ENCODE assay signal across 12 cellular contexts in the genomic region with DNA sequence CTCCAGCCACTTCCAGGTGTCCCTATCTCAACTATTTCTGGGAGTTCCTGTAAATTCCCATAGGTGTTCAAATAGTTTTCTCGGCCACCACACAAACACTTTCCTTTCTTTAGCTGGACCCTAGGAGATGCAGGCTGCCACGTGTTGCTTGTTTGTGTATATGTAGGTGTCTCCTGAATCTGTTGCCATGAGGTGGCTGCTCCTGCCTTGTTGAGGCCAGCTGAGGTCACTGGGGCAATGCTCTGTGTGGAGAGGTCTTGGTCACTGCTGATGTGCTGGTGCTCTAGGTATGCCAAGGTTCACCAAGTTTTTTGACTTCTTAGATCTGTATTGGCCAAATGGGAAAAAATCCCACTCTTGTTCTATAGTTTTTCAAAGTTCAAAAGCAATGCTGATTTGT.
DNase-seq lines count a peak whose midpoint lies in the region; ATAC-seq, FAIRE-seq and TF ChIP-seq lines count a peak whose summit lies in the region.
"Had no signal": no experiment of that assay in that cellular context is flagged by ENCODE, and none has a peak within 500 bp of the region (broad histone marks: within the 10 kb centered on the region; RNA-seq: fewer than 3 reads in every experiment).

No MANE protein-coding gene starts in this region.

- H3K56ac ChIP-seq in H1 (replicated peaks; ENCODE audit: insufficient read length, low read depth, low read length), result no peak overlapping the region

- POLR2A ChIA-PET in Panc1 (lab: Charles Lee) (interaction anchor here (0.6 kb wide), 1 partner anchor 143 kb away, joined by 16 read pairs; no protein-coding TSS in a partner anchor), H1 (lab: Charles Lee; ENCODE audit: partially characterized antibody) (no interaction called here)

- peaks cover 2% of the 10 kb centered on the region for H3K27me3 Mint-ChIP-seq in osteocyte (ENCODE audit: unreplicated experiment)
- peaks cover 7% of the 10 kb centered on the region for H3K27me3 Mint-ChIP-seq in activated T-helper 2 cell treated with anti-CD3 and anti-CD28 coated beads, Interferon-gamma antibody, Interleukin-2, Interleukin-4, amounts not matched to agents 10 μg/mL and 5 μg/mL and 100 μg/mL, durations not matched to agents 14 hours and 24 hours and 36 hours (ENCODE audit: low read depth)

- H3K79me1 ChIP-seq in H1 (ENCODE audit: low read depth, low read length), result no peaks in the 10 kb centered on the region

- H3K23ac ChIP-seq in H1 (ENCODE audit: insufficient read length), result no peak overlapping the region

- no peaks in the 10 kb centered on the region for H3K9me3 Mint-ChIP-seq in osteocyte (ENCODE audit: unreplicated experiment)
- no peaks in the 10 kb centered on the region for H3K9me3 Mint-ChIP-seq in activated T-helper 2 cell treated with anti-CD3 and anti-CD28 coated beads, Interferon-gamma antibody, Interleukin-2, Interleukin-4, amounts not matched to agents 10 μg/mL and 5 μg/mL and 100 μg/mL, durations not matched to agents 14 hours and 24 hours and 36 hours
- H3K9me3 Mint-ChIP-seq: activated CD4-positive, alpha-beta T cell treated with anti-CD3 and anti-CD28 coated beads, Interleukin-2, amount 10 ng/mL, durations not matched to agents 24 days and 14 days had no signal

- peak overlapping the region; percentile 63 for H3K27ac Mint-ChIP-seq in osteocyte (ENCODE audit: unreplicated experiment)
- no peak overlapping the region for H3K27ac Mint-ChIP-seq in activated T-helper 2 cell treated with anti-CD3 and anti-CD28 coated beads, Interferon-gamma antibody, Interleukin-2, Interleukin-4, amounts not matched to agents 10 μg/mL and 5 μg/mL and 100 μg/mL, durations not matched to agents 14 hours and 24 hours and 36 hours
- H3K27ac Mint-ChIP-seq: activated CD4-positive, alpha-beta T cell treated with anti-CD3 and anti-CD28 coated beads, Interleukin-2, amount 10 ng/mL, durations not matched to agents 24 days and 14 days had no signal

- ATAC-seq in Panc1 (peak; percentile 53; the same call in 1 of the 2 replicates), HG03571 (IDR thresholded peaks at IDR 0.05; ENCODE audit: unreplicated experiment) (no peak), HG02981 (IDR thresholded peaks at IDR 0.05; ENCODE audit: unreplicated experiment) (no peak)
- ATAC-seq: gastroesophageal sphincter had no signal

- no peak overlapping the region for H2BK12ac ChIP-seq in H1 (ENCODE audit: low read depth, low read length)

- in situ Hi-C loops in Panc1 (cut with HindIII; ENCODE audit: low pct_unique_long_range_greater_than_20kb, low sequenced_read_pairs), result no loop called here

- no peak overlapping the region for H3K18ac ChIP-seq in H1 (ENCODE audit: extremely low read depth, low read length)

- no peaks in the 10 kb centered on the region for H3K79me2 ChIP-seq in H1 (ENCODE audit: control insufficient read depth in 1 of 2, insufficient read depth in 2 of 2, low read length in 2 of 2)

- H4K5ac ChIP-seq in H1 (ENCODE audit: insufficient read length, low read depth, low read length), result no peak overlapping the region

- H3K4me1 ChIP-seq in Panc1 (ENCODE audit: control insufficient read depth, insufficient read depth, low read length), result no peaks in the 10 kb centered on the region
- no peaks in the 10 kb centered on the region for H3K4me1 ChIP-seq in H1 (replicated peaks in 1 of 4; ENCODE audit: control insufficient read depth in 3 of 4, insufficient read depth in 4 of 4, low read length in 3 of 4)
- H3K4me1 ChIP-seq: prostate gland had no signal

- H3K27ac ChIP-seq in Panc1 (ENCODE audit: low read length) (no peak overlapping the region), H1 (ENCODE audit: low read depth, low read length) (peak overlapping the region; percentile 33; the same call in 1 of the 2 replicates)
- H3K27ac ChIP-seq: gastroesophageal sphincter, prostate gland had no signal

- H3K4me1 Mint-ChIP-seq in osteocyte (ENCODE audit: unreplicated experiment), result peaks cover 16% of the 10 kb centered on the region
- peaks cover 9% of the 10 kb centered on the region for H3K4me1 Mint-ChIP-seq in activated T-helper 2 cell treated with anti-CD3 and anti-CD28 coated beads, Interferon-gamma antibody, Interleukin-2, Interleukin-4, amounts not matched to agents 10 μg/mL and 5 μg/mL and 100 μg/mL, durations not matched to agents 14 hours and 24 hours and 36 hours (ENCODE audit: low read depth)

- H3K4me2 ChIP-seq in H1 (ENCODE audit: insufficient read depth in 1 of 2, low read depth in 2 of 2, low read length in 2 of 2), result no peak overlapping the region

- no TSS peak for BruUV-seq in Panc1 (replicated peaks; lab: Mats Ljungman, UMichigan)

- H4K8ac ChIP-seq in H1 (ENCODE audit: extremely low read depth, insufficient read depth, low read length), result no peak overlapping the region

- no peaks in the 10 kb centered on the region for H3K36me3 Mint-ChIP-seq in osteocyte (ENCODE audit: unreplicated experiment)
- H3K36me3 Mint-ChIP-seq in activated T-helper 2 cell treated with anti-CD3 and anti-CD28 coated beads, Interferon-gamma antibody, Interleukin-2, Interleukin-4, amounts not matched to agents 10 μg/mL and 5 μg/mL and 100 μg/mL, durations not matched to agents 14 hours and 24 hours and 36 hours (ENCODE audit: low read depth), result no peaks in the 10 kb centered on the region

- H2BK20ac ChIP-seq in H1 (ENCODE audit: low read length), result no peak overlapping the region

- H3K36me3 ChIP-seq in Panc1 (ENCODE audit: control insufficient read depth, insufficient read depth, low read length) (no peaks in the 10 kb centered on the region), H1 (ENCODE audit: control insufficient read depth in 2 of 4, insufficient read depth in 4 of 4, low read length in 3 of 4) (no peaks in the 10 kb centered on the region)
- H3K36me3 ChIP-seq: gastroesophageal sphincter, prostate gland had no signal

- H3K27me3 ChIP-seq in Panc1 (ENCODE audit: control insufficient read depth, insufficient read depth, low read length), result no peaks in the 10 kb centered on the region; the same call in 1 of the 2 replicates
- no peaks in the 10 kb centered on the region for H3K27me3 ChIP-seq in H1 (replicated peaks in 1 of 4; ENCODE audit: control insufficient read depth in 3 of 4, extremely low read depth in 1 of 4, insufficient read depth in 3 of 4, low read length in 3 of 4)

- peak overlapping the region; percentile 36 for H3K4me3 Mint-ChIP-seq in osteocyte (ENCODE audit: unreplicated experiment)
- no peak overlapping the region for H3K4me3 Mint-ChIP-seq in activated T-helper 2 cell treated with anti-CD3 and anti-CD28 coated beads, Interferon-gamma antibody, Interleukin-2, Interleukin-4, amounts not matched to agents 10 μg/mL and 5 μg/mL and 100 μg/mL, durations not matched to agents 14 hours and 24 hours and 36 hours (ENCODE audit: low read depth)
- H3K4me3 Mint-ChIP-seq: activated CD4-positive, alpha-beta T cell treated with anti-CD3 and anti-CD28 coated beads, Interleukin-2, amount 10 ng/mL, durations not matched to agents 24 days and 14 days had no signal

- no peak overlapping the region for H4K91ac ChIP-seq in H1 (replicated peaks; ENCODE audit: insufficient read length, low read length)

- intact Hi-C loops in Panc1 (cut with micrococcal nuclease; ENCODE audit: unreplicated experiment), result no loop called here
- intact Hi-C loops in activated T-helper 2 cell treated with anti-CD3 and anti-CD28 coated beads, Interferon-gamma antibody, Interleukin-2, Interleukin-4, amounts not matched to agents 10 μg/mL and 5 μg/mL and 100 μg/mL, durations not matched to agents 14 hours and 24 hours and 36 hours (cut with micrococcal nuclease), result loop anchor here (2.0 to 5.0 kb wide), 2 partner anchors 34 to 292 kb away; no protein-coding TSS in a partner anchor

- no peak overlapping the region for H2AK5ac ChIP-seq in H1 (ENCODE audit: low read depth, low read length)

- no peak for TF ChIP-seq CTCF in Panc1 (IDR thresholded peaks at IDR 0.05)
- no peak for TF ChIP-seq CTCF in H1 (IDR thresholded peaks at IDR 0.05; ENCODE audit: control extremely low read depth in 1 of 3, insufficient read depth in 1 of 3, low read depth in 1 of 3, low read length in 3 of 3)
- TF ChIP-seq CTCF in osteocyte (IDR thresholded peaks at IDR 0.05), result no peak

- no peak overlapping the region for H3K14ac ChIP-seq in H1 (ENCODE audit: insufficient read length)

- H3K4me3 ChIP-seq in Panc1 (ENCODE audit: low read depth in 2 of 2, low read length in 2 of 2), result no peak overlapping the region
- no peak overlapping the region for H3K4me3 ChIP-seq in H1 (ENCODE audit: extremely low read depth in 1 of 4, insufficient read depth in 2 of 4, low read depth in 3 of 4, low read length in 4 of 4)
- H3K4me3 ChIP-seq: gastroesophageal sphincter, prostate gland had no signal

- WGBS in H1 (ENCODE audit: extremely low coverage in 1 of 2, insufficient coverage in 1 of 2, insufficient read length in 1 of 2, insufficient replicate concordance in 2 of 2, low coverage in 1 of 2, low lambda C conversion rate in 2 of 2, missing lambda C conversion rate in 1 of 2), 2 experiments, result 76% methylated on average over 2 of the region's 2 CpGs; no CpG with 5 or more reads in 1 of the 2 experiments

- no peak overlapping the region for H3K4ac ChIP-seq in H1 (replicated peaks; ENCODE audit: insufficient read length, low read depth, low read length)

- DNase-seq in ELR (ENCODE audit: low read depth) (peak; percentile 37), Panc1 (ENCODE audit: low read depth, low spot score) (no peak), H1 (ENCODE audit: low read depth in 1 of 2, low spot score in 2 of 2) (no peak), osteocyte (ENCODE audit: extremely low spot score, unreplicated experiment) (no peak), NCI-H1694 treated with DMSO at 0.1 percent for 48 hours (lab: John Stamatoyannopoulos, UW) (no peak)
- DNase-seq in activated T-helper 2 cell treated with anti-CD3 and anti-CD28 coated beads, Interferon-gamma antibody, Interleukin-2, Interleukin-4, amounts not matched to agents 10 μg/mL and 5 μg/mL and 100 μg/mL, durations not matched to agents 14 hours and 24 hours and 36 hours (ENCODE audit: low spot score), result no peak
- DNase-seq: activated CD4-positive, alpha-beta T cell treated with anti-CD3 and anti-CD28 coated beads, Interleukin-2, amount 10 ng/mL, durations not matched to agents 24 days and 14 days; stimulated activated CD4-positive, alpha-beta T cell treated with anti-CD3 and anti-CD28 coated beads, Interleukin-2, amount 100 ng/mL, for 24 hours had no signal

- FAIRE-seq in H1 (lab: Jason Lieb, UNC), result no peak

- no peaks in the 10 kb centered on the region for H4K20me1 ChIP-seq in H1 (replicated peaks in 1 of 2; ENCODE audit: control insufficient read depth in 1 of 2, insufficient read depth in 2 of 2, low read length in 2 of 2)

- no peaks in the 10 kb centered on the region for H3K23me2 ChIP-seq in H1 (ENCODE audit: low read depth, low read length)

- no peaks in the 10 kb centered on the region for H3K9me3 ChIP-seq in Panc1 (ENCODE audit: control insufficient read depth, insufficient read depth, low read depth, low read length)
- no peaks in the 10 kb centered on the region for H3K9me3 ChIP-seq in H1 (ENCODE audit: insufficient read depth in 2 of 2, low read depth in 1 of 2, low read length in 1 of 2)
- H3K9me3 ChIP-seq: gastroesophageal sphincter, prostate gland had no signal

- H2BK120ac ChIP-seq in H1 (replicated peaks; ENCODE audit: low read depth, low read length), result no peak overlapping the region

- no peak for TF ChIP-seq RAD21 in H1 (IDR thresholded peaks at IDR 0.05 in 1 of 2, conservative IDR thresholded peaks at IDR 0.05 in 1 of 2; ENCODE audit: low read depth in 2 of 2, low read length in 2 of 2)

- H3K9ac ChIP-seq in H1 (replicated peaks in 1 of 4; ENCODE audit: extremely low read depth in 1 of 4, low read depth in 3 of 4, low read length in 3 of 4), result no peak overlapping the region

- CTCF ChIA-PET in Panc1 (lab: Charles Lee), result interaction anchor here (0.8 kb wide), 1 partner anchor 292 kb away, joined by 4 read pairs; no protein-coding TSS in a partner anchor
- CTCF ChIA-PET in H1 (lab: Charles Lee; ENCODE audit: partially characterized antibody), result interaction anchor here (0.6 to 3.7 kb wide), 25 partner anchors 10 to 221 kb away, joined by 3 to 22 read pairs (median 5); no protein-coding TSS in a partner anchor

- H2BK5ac ChIP-seq in H1 (ENCODE audit: low read depth, low read length), result no peak overlapping the region

- no peak for TF ChIP-seq POLR2A in H1 (IDR thresholded peaks at IDR 0.05; ENCODE audit: control extremely low read depth in 1 of 2, low read depth in 2 of 2, low read length in 2 of 2)

- H2BK15ac ChIP-seq in H1 (ENCODE audit: low read length), result no peak overlapping the region

- no peak overlapping the region for H2AFZ ChIP-seq in H1 (ENCODE audit: low read length)

- TF ChIP-seq EP300 in H1 (IDR thresholded peaks at IDR 0.05; ENCODE audit: borderline replicate concordance in 1 of 2, low read depth in 2 of 2, low read length in 2 of 2), result no peak
